Comparison of ENCODE assay signal across 10 cellular contexts in genomic region chr17:57459286-57459915, GRCh38.
A peak's percentile ranks its signal among the peaks of the same experiment; 100 is the strongest.
DNase-seq lines count a peak whose midpoint lies in the region; ATAC-seq and TF ChIP-seq lines count a peak whose summit lies in the region.
"Had no signal": no experiment of that assay in that cellular context is flagged by ENCODE, and none has a peak within 500 bp of the region (broad histone marks: within the 10 kb centered on the region; RNA-seq: fewer than 3 reads in every experiment).

No MANE protein-coding gene starts in this region.

- in situ Hi-C loops in astrocyte of the spinal cord (cut with HindIII; ENCODE audit: low sequenced_read_pairs) = no loop called here

- H3K4me1 ChIP-seq in gastroesophageal sphincter = peaks cover 0 to 17% (median 0%) of the 10 kb centered on the region in 3 donors

- H3K36me3 ChIP-seq in MG63 (no peaks in the 10 kb centered on the region), gastroesophageal sphincter (no peaks in the 10 kb centered on the region)

- ATAC-seq in gastroesophageal sphincter = no peak

- no peak for TF ChIP-seq CTCF in astrocyte of the spinal cord (IDR thresholded peaks at IDR 0.05; ENCODE audit: low read depth, low read length)
- TF ChIP-seq CTCF in dorsolateral prefrontal cortex (IDR thresholded peaks at IDR 0.05 in 54 of 56, conservative IDR thresholded peaks at IDR 0.05 in 2 of 56; ENCODE audit: low read depth in 1 of 56, partially characterized antibody in 56 of 56) = peak in 1 of 56 donors; percentile 13
- TF ChIP-seq CTCF in gastroesophageal sphincter (IDR thresholded peaks at IDR 0.05) = no peak

- no peak for TF ChIP-seq POLR2A in gastroesophageal sphincter (IDR thresholded peaks at IDR 0.05)

- POLR2A ChIA-PET in activated CD4-positive, alpha-beta T cell treated with anti-CD3 and anti-CD28 coated beads, Interleukin-2, amount 10 ng/mL, durations not matched to agents 7 days and 5 days (lab: Charles Lee) = interaction anchor here (1.1 kb wide), 1 partner anchor 8 kb away, joined by 3 read pairs; no protein-coding TSS in a partner anchor

- no peaks in the 10 kb centered on the region for H3K9me3 ChIP-seq in MG63
- no peaks in the 10 kb centered on the region for H3K9me3 ChIP-seq in gastroesophageal sphincter

- H3K27ac ChIP-seq in dorsolateral prefrontal cortex = peak overlapping the region in 17 of 59 donors; percentile 4 to 59 (median 35)
- no peak overlapping the region for H3K27ac ChIP-seq in gastroesophageal sphincter

- H3K4me3 Mint-ChIP-seq in activated CD4-positive, alpha-beta T cell treated with anti-CD3 and anti-CD28 coated beads, Interleukin-2, amount 10 ng/mL, durations not matched to agents 7 days and 5 days = no peak overlapping the region
- H3K4me3 Mint-ChIP-seq: naive B cell had no signal

- H3K36me3 Mint-ChIP-seq in activated CD4-positive, alpha-beta T cell treated with anti-CD3 and anti-CD28 coated beads, Interleukin-2, amount 10 ng/mL, durations not matched to agents 7 days and 5 days (ENCODE audit: low read depth) = peaks cover 12% of the 10 kb centered on the region

- DNase-seq in activated CD4-positive, alpha-beta T cell treated with anti-CD3 and anti-CD28 coated beads, Interleukin-2, amount 10 ng/mL, durations not matched to agents 7 days and 5 days = no peak
- no peak for DNase-seq in activated CD4-positive, alpha-beta T cell treated with anti-CD3 and anti-CD28 coated beads, Interleukin-2, amount 50 U/mL, for 1 hour
- DNase-seq in MG63 = peak; percentile 90
- peak; percentile 83 for DNase-seq in astrocyte of the spinal cord (ENCODE audit: low read depth, low spot score)
- peak; percentile 87 for DNase-seq in renal cortical epithelial cell (ENCODE audit: low read depth)
- no peak for DNase-seq in dorsolateral prefrontal cortex
- DNase-seq in GM19240 (ENCODE audit: insufficient read length, low spot score) = no peak
- DNase-seq: naive B cell had no signal

- 83 to 85% methylated on average over 6 to 9 of the region's 12 CpGs for WGBS in gastroesophageal sphincter (ENCODE audit: low coverage in 1 of 2), 2 donors

- H3K27me3 ChIP-seq in MG63 (no peaks in the 10 kb centered on the region), dorsolateral prefrontal cortex (no peaks in the 10 kb centered on the region), gastroesophageal sphincter (no peaks in the 10 kb centered on the region)

- no peak for TF ChIP-seq EP300 in gastroesophageal sphincter (IDR thresholded peaks at IDR 0.05)

- peak overlapping the region; percentile 34 for H3K27ac Mint-ChIP-seq in activated CD4-positive, alpha-beta T cell treated with anti-CD3 and anti-CD28 coated beads, Interleukin-2, amount 10 ng/mL, durations not matched to agents 7 days and 5 days

- intact Hi-C loops in dorsolateral prefrontal cortex (cut with DNase I) = no loop called here

- H3K4me1 Mint-ChIP-seq in activated CD4-positive, alpha-beta T cell treated with anti-CD3 and anti-CD28 coated beads, Interleukin-2, amount 10 ng/mL, durations not matched to agents 7 days and 5 days = peaks cover 65% of the 10 kb centered on the region

- no peaks in the 10 kb centered on the region for H3K27me3 Mint-ChIP-seq in activated CD4-positive, alpha-beta T cell treated with anti-CD3 and anti-CD28 coated beads, Interleukin-2, amount 10 ng/mL, durations not matched to agents 7 days and 5 days
- H3K27me3 Mint-ChIP-seq: IgD-negative memory B cell, naive B cell had no signal

- no peaks in the 10 kb centered on the region for H3K9me3 Mint-ChIP-seq in activated CD4-positive, alpha-beta T cell treated with anti-CD3 and anti-CD28 coated beads, Interleukin-2, amount 10 ng/mL, durations not matched to agents 7 days and 5 days
- H3K9me3 Mint-ChIP-seq: IgD-negative memory B cell had no signal

- CTCF ChIA-PET in activated CD4-positive, alpha-beta T cell treated with anti-CD3 and anti-CD28 coated beads, Interleukin-2, amount 10 ng/mL, durations not matched to agents 7 days and 5 days (lab: Charles Lee) = interaction anchor here (0.6 to 1.3 kb wide), 4 partner anchors 14 to 225 kb away, joined by 3 to 4 read pairs (median 3); no protein-coding TSS in a partner anchor

- H3K4me3 ChIP-seq in MG63 = no peak overlapping the region
- H3K4me3 ChIP-seq in astrocyte of the spinal cord (ENCODE audit: low read depth, low read length) = no peak overlapping the region
- H3K4me3 ChIP-seq in dorsolateral prefrontal cortex = no peak overlapping the region
- no peak overlapping the region for H3K4me3 ChIP-seq in gastroesophageal sphincter

Comparison
In these comparisons a context has a peak if more than half of its experiments do, and no peak if none do; other contexts are left out.
1. DNase-seq: peak in MG63 (single experiment), astrocyte of the spinal cord (single experiment) and renal cortical epithelial cell (single experiment); none in activated CD4-positive, alpha-beta T cell treated with anti-CD3 and anti-CD28 coated beads, Interleukin-2, amount 10 ng/mL, durations not matched to agents 7 days and 5 days (single experiment), activated CD4-positive, alpha-beta T cell treated with anti-CD3 and anti-CD28 coated beads, Interleukin-2, amount 50 U/mL, for 1 hour (single experiment), dorsolateral prefrontal cortex (0 of 10) and GM19240 (single experiment).